Comparison of ENCODE assay signal across 18 cellular contexts in the genomic region with DNA sequence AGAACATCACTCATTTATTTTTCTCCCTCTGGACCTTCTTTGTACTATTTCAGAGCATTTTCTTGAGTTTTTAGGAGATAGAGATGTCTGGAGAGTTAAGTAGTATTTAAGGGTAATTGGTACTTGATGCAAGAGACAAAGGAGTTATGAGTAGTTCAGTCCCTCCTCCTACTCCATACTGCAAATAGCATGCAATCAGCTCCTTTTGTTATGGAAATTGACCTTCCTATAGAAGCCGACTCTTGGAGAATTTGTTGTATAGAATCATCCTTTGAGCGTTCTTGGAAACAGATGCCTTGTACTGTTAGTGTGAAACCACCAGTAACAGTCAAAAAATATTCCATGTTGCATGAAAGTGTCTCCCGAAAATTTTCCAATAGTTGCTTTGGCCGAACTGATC.
"Had no signal": no experiment of that assay in that cellular context is flagged by ENCODE, and none has a peak within 500 bp of the region (broad histone marks: within the 10 kb centered on the region; RNA-seq: fewer than 3 reads in every experiment).

No MANE protein-coding gene starts in this region.

- DNase-seq: activated CD4-positive, alpha-beta T cell treated with anti-CD3 and anti-CD28 coated beads for 4 hours; activated CD8-positive, alpha-beta memory T cell treated with anti-CD3 and anti-CD28 coated beads, Interleukin-2, amount 50 U/mL, for 4 hours; activated CD8-positive, alpha-beta T cell treated with anti-CD3 and anti-CD28 coated beads for 36 hours; activated gamma-delta T cell treated with Interleukin-2 at 50 U/mL for 16 hours; activated naive CD8-positive, alpha-beta T cell treated with anti-CD3 and anti-CD28 coated beads, Interleukin-2, amount 10 ng/mL, durations not matched to agents 7 days and 5 days; activated T-cell treated with anti-CD3 and anti-CD28 coated beads, Interleukin-2, amount 50 U/mL, for 72 hours; anterior cingulate cortex; dorsolateral prefrontal cortex; hypothalamus; left ventricle myocardium inferior; pancreas; stimulated activated CD4-positive, alpha-beta T cell treated with anti-CD3 and anti-CD28 coated beads, Interleukin-12 subunit alpha, Interleukin-12 subunit beta, amount 100 ng/mL, for 4 hours; stimulated activated naive CD4-positive, alpha-beta T cell treated with Interleukin-2 at 50 U/mL for 16 hours; upper lobe of left lung; WERI-Rb-1 had no signal

- H3K36me3 ChIP-seq: breast epithelium, left ventricle myocardium inferior, pancreas, suprapubic skin had no signal

- H3K9me3 ChIP-seq: breast epithelium, left ventricle myocardium inferior, pancreas, suprapubic skin, upper lobe of left lung had no signal

- ATAC-seq: activated CD8-positive, alpha-beta T cell treated with anti-CD3 and anti-CD28 coated beads for 36 hours; activated T-cell treated with anti-CD3 and anti-CD28 coated beads, Interleukin-2, amount 50 U/mL, for 72 hours; esophagus mucosa; pancreas had no signal

- H3K4me3 ChIP-seq: breast epithelium, dorsolateral prefrontal cortex, left ventricle myocardium inferior, pancreas, suprapubic skin, upper lobe of left lung had no signal

- H3K4me1 ChIP-seq: breast epithelium, pancreas had no signal

- H3K27me3 ChIP-seq: breast epithelium, dorsolateral prefrontal cortex, pancreas, suprapubic skin, upper lobe of left lung had no signal

- H3K27ac ChIP-seq: breast epithelium, dorsolateral prefrontal cortex, left ventricle myocardium inferior, pancreas, suprapubic skin, upper lobe of left lung, WERI-Rb-1 had no signal
